In genomic region chr1:184036517-184036949, GRCh38 we compare ENCODE assay signal across 8 cellular contexts. TPM values are rescaled to one million over a fixed set of nuclear protein-coding genes. Genes with fewer than 3 reads are reported as not detected.
DNase-seq lines count a peak whose midpoint lies in the region; ATAC-seq and TF ChIP-seq lines count a peak whose summit lies in the region.

No MANE protein-coding gene starts in this region.

- H3K36me3 Mint-ChIP-seq in activated CD8-positive, alpha-beta T cell treated with anti-CD3 and anti-CD28 coated beads, Interleukin-2, amount 10 ng/mL, durations not matched to agents 7 days and 5 days (ENCODE audit: low read depth) = no peaks in the 10 kb centered on the region
- no peaks in the 10 kb centered on the region for H3K36me3 Mint-ChIP-seq in nephron progenitor cell (ENCODE audit: low read depth)

- H3K27ac Mint-ChIP-seq in activated CD8-positive, alpha-beta T cell treated with anti-CD3 and anti-CD28 coated beads, Interleukin-2, amount 10 ng/mL, durations not matched to agents 7 days and 5 days = no peak overlapping the region
- no peak overlapping the region for H3K27ac Mint-ChIP-seq in nephron progenitor cell

- H3K36me3 ChIP-seq in HUES64 (ENCODE audit: insufficient read depth, low read length) = no peaks in the 10 kb centered on the region

- peaks cover 21% of the 10 kb centered on the region for H3K4me1 Mint-ChIP-seq in activated CD8-positive, alpha-beta T cell treated with anti-CD3 and anti-CD28 coated beads, Interleukin-2, amount 10 ng/mL, durations not matched to agents 7 days and 5 days (ENCODE audit: low read depth)
- peaks cover 16% of the 10 kb centered on the region for H3K4me1 Mint-ChIP-seq in nephron progenitor cell

- WGBS in HUES64 = 1% methylated on average over 29 of the region's 29 CpGs

- H3K27ac ChIP-seq in HUES64 (ENCODE audit: low read depth, low read length) = no peak overlapping the region

- H3K27me3 Mint-ChIP-seq in activated CD8-positive, alpha-beta T cell treated with anti-CD3 and anti-CD28 coated beads, Interleukin-2, amount 10 ng/mL, durations not matched to agents 7 days and 5 days (ENCODE audit: low read depth) = peaks cover 70% of the 10 kb centered on the region
- peaks cover 72% of the 10 kb centered on the region for H3K27me3 Mint-ChIP-seq in nephron progenitor cell (ENCODE audit: low read depth, poor library complexity)

- no peaks in the 10 kb centered on the region for H3K9me3 ChIP-seq in HUES64 (ENCODE audit: insufficient read depth, low read depth, low read length)

- POLR2A ChIA-PET in activated CD8-positive, alpha-beta T cell treated with anti-CD3 and anti-CD28 coated beads, Interleukin-2, amount 10 ng/mL, durations not matched to agents 7 days and 5 days (lab: Charles Lee) = interaction anchor here (1.1 kb wide), 1 partner anchor 15 kb away, joined by 3 read pairs; the partner anchor contains the start of gene TSEN15

- peak; percentile 34 for ATAC-seq in activated CD8-positive, alpha-beta T cell treated with anti-CD3 and anti-CD28 coated beads, Interleukin-2, amount 10 ng/mL, durations not matched to agents 7 days and 5 days
- no peak for ATAC-seq in HG02973 (IDR thresholded peaks at IDR 0.05; ENCODE audit: unreplicated experiment)
- no peak for ATAC-seq in GM18858 (IDR thresholded peaks at IDR 0.05; ENCODE audit: unreplicated experiment)

- H3K4me1 ChIP-seq in HUES64 (ENCODE audit: insufficient read depth, low read length) = 0 out of 2 replicates have a peak, but pooled peaks cover 6% of the 10 kb centered on the region

- peaks cover 87% of the 10 kb centered on the region for H3K27me3 ChIP-seq in HUES64 (ENCODE audit: insufficient read depth, low read length)

- H3K9ac ChIP-seq in HUES64 (ENCODE audit: low read depth, low read length) = peak overlapping the region; percentile 65

- no peak for TF ChIP-seq CTCF in fibroblast of pulmonary artery (IDR thresholded peaks at IDR 0.05; ENCODE audit: low read length, missing control alignments)
- no peak for TF ChIP-seq CTCF in nephron progenitor cell (IDR thresholded peaks at IDR 0.05)

- CTCF ChIA-PET in activated CD8-positive, alpha-beta T cell treated with anti-CD3 and anti-CD28 coated beads, Interleukin-2, amount 10 ng/mL, durations not matched to agents 7 days and 5 days (lab: Charles Lee) = no interaction called here

- H3K4me3 ChIP-seq in HUES64 (ENCODE audit: low read length) (peak overlapping the region; percentile 72), fibroblast of pulmonary artery (replicated peaks; ENCODE audit: low read depth, low read length) (peak overlapping the region; percentile 56)

- H3K4me3 Mint-ChIP-seq in activated CD8-positive, alpha-beta T cell treated with anti-CD3 and anti-CD28 coated beads, Interleukin-2, amount 10 ng/mL, durations not matched to agents 7 days and 5 days = peak overlapping the region; percentile 48
- peak overlapping the region; percentile 80 for H3K4me3 Mint-ChIP-seq in nephron progenitor cell

- DNase-seq in stimulated activated CD4-positive, alpha-beta T cell treated with anti-CD3 and anti-CD28 coated beads, Interleukin-15, amount 100 ng/mL, for 24 hours = peak; percentile 27
- no peak for DNase-seq in stimulated activated CD4-positive, alpha-beta T cell treated with anti-CD3 and anti-CD28 coated beads, Interleukin-4, amount 100 ng/mL, for 1 hour
- no peak for DNase-seq in activated CD8-positive, alpha-beta T cell treated with anti-CD3 and anti-CD28 coated beads, Interleukin-2, amount 10 ng/mL, durations not matched to agents 7 days and 5 days
- DNase-seq in fibroblast of pulmonary artery (ENCODE audit: low read depth) (no peak), nephron progenitor cell (peak; percentile 58)

- no peaks in the 10 kb centered on the region for H3K9me3 Mint-ChIP-seq in activated CD8-positive, alpha-beta T cell treated with anti-CD3 and anti-CD28 coated beads, Interleukin-2, amount 10 ng/mL, durations not matched to agents 7 days and 5 days (ENCODE audit: insufficient read depth)
- H3K9me3 Mint-ChIP-seq in nephron progenitor cell = no peaks in the 10 kb centered on the region

RNA-seq across cellular contexts. Expression of gene COLGALT2, which starts 1.0 kb away (rescaled TPM):
- polyA plus RNA-seq in HUES64 (2013, experiment 1 of 2) = 4.8 TPM
- 6.7 TPM for polyA plus RNA-seq in HUES64 (2013, experiment 2 of 2)
- total RNA-seq in activated CD8-positive, alpha-beta T cell treated with anti-CD3 and anti-CD28 coated beads, Interleukin-2, amount 10 ng/mL, durations not matched to agents 7 days and 5 days = under 1 TPM; 0.08 to 0.10 TPM

RNA-seq across cellular contexts. Expression of gene TSEN15, which starts 15.0 kb away (rescaled TPM):
- 27.1 TPM for polyA plus RNA-seq in HUES64 (2013, experiment 1 of 2)
- polyA plus RNA-seq in HUES64 (2013, experiment 2 of 2) = 41.1 TPM
- 10 to 100 TPM; 45.1 to 48.7 TPM for total RNA-seq in activated CD8-positive, alpha-beta T cell treated with anti-CD3 and anti-CD28 coated beads, Interleukin-2, amount 10 ng/mL, durations not matched to agents 7 days and 5 days

Comparison
In these comparisons a context has a peak if more than half of its experiments do, and no peak if none do; other contexts are left out.
1. DNase-seq: peak in stimulated activated CD4-positive, alpha-beta T cell treated with anti-CD3 and anti-CD28 coated beads, Interleukin-15, amount 100 ng/mL, for 24 hours (single experiment) and nephron progenitor cell (single experiment); none in stimulated activated CD4-positive, alpha-beta T cell treated with anti-CD3 and anti-CD28 coated beads, Interleukin-4, amount 100 ng/mL, for 1 hour (single experiment), activated CD8-positive, alpha-beta T cell treated with anti-CD3 and anti-CD28 coated beads, Interleukin-2, amount 10 ng/mL, durations not matched to agents 7 days and 5 days (single experiment) and fibroblast of pulmonary artery (single experiment).